Comparison of ENCODE assay signal across 19 cellular contexts in genomic region chr7:101333912-101334311, GRCh38. TPM values are rescaled to one million over a fixed set of nuclear protein-coding genes. Genes with fewer than 3 reads are reported as not detected.
"Had no signal": no experiment of that assay in that cellular context is flagged by ENCODE, and none has a peak within 500 bp of the region (broad histone marks: within the 10 kb centered on the region; RNA-seq: fewer than 3 reads in every experiment).

No MANE protein-coding gene starts in this region.

- H3K36me3 ChIP-seq: lower lobe of right lung had no signal

- H3K9me3 Mint-ChIP-seq: brain; endodermal cell; immature natural killer cell; naive thymus-derived CD8-positive, alpha-beta T cell; stimulated activated memory B cell treated with anti-CD40 and anti-IgM and Interleukin-4, amounts not matched to agents 10 μg/mL and 1 μg/mL and 100 μg/mL, for 72 hours had no signal

- H3K27ac Mint-ChIP-seq: brain; endodermal cell; immature natural killer cell; naive thymus-derived CD8-positive, alpha-beta T cell; progenitor cell of endocrine pancreas; stimulated activated memory B cell treated with anti-CD40 and anti-IgM and Interleukin-4, amounts not matched to agents 10 μg/mL and 1 μg/mL and 100 μg/mL, for 72 hours had no signal

- H3K36me3 Mint-ChIP-seq: brain; immature natural killer cell; naive thymus-derived CD8-positive, alpha-beta T cell; stimulated activated memory B cell treated with anti-CD40 and anti-IgM and Interleukin-4, amounts not matched to agents 10 μg/mL and 1 μg/mL and 100 μg/mL, for 72 hours had no signal

- H3K4me1 ChIP-seq: lower lobe of right lung had no signal

- H3K9me3 ChIP-seq: lower lobe of right lung had no signal

- H3K27ac ChIP-seq: lower lobe of right lung had no signal

- DNase-seq: activated CD4-positive, alpha-beta T cell treated with anti-CD3 and anti-CD28 coated beads, Interleukin-2, amount 50 U/mL, for 4 hours; activated CD4-positive, CD25-positive, alpha-beta regulatory T cell treated with anti-CD3 and anti-CD28 coated beads, Interleukin-2, amount 50 U/mL, for 72 hours; activated naive CD4-positive, alpha-beta T cell treated with anti-CD3 and anti-CD28 coated beads, Interleukin-2, amount 50 U/mL, for 16 hours; activated T-cell treated with anti-CD3 and anti-CD28 coated beads, Interleukin-2, amount 50 U/mL, for 1 hour; cerebellar nuclear complex; endodermal cell; erythroblast; immature natural killer cell; lower lobe of right lung; naive thymus-derived CD8-positive, alpha-beta T cell; occipital lobe; right cardiac atrium; trophoblast cell had no signal

- H3K4me3 Mint-ChIP-seq: brain; endodermal cell; immature natural killer cell; naive thymus-derived CD8-positive, alpha-beta T cell; stimulated activated memory B cell treated with anti-CD40 and anti-IgM and Interleukin-4, amounts not matched to agents 10 μg/mL and 1 μg/mL and 100 μg/mL, for 72 hours had no signal

- H3K4me3 ChIP-seq: lower lobe of right lung, smooth muscle cell had no signal

- H3K4me1 Mint-ChIP-seq: brain; endodermal cell; immature natural killer cell; naive thymus-derived CD8-positive, alpha-beta T cell; stimulated activated memory B cell treated with anti-CD40 and anti-IgM and Interleukin-4, amounts not matched to agents 10 μg/mL and 1 μg/mL and 100 μg/mL, for 72 hours had no signal

- ATAC-seq: lower lobe of right lung; naive thymus-derived CD8-positive, alpha-beta T cell; right cardiac atrium; stimulated activated memory B cell treated with anti-CD40 and anti-IgM and Interleukin-4, amounts not matched to agents 10 μg/mL and 1 μg/mL and 100 μg/mL, for 72 hours had no signal

- H3K27me3 Mint-ChIP-seq: brain, progenitor cell of endocrine pancreas had no signal

RNA-seq across cellular contexts. Expression of gene COL26A1, which starts 28.8 kb away (rescaled TPM):
- total RNA-seq: dermis microvascular lymphatic vessel endothelial cell; naive thymus-derived CD8-positive, alpha-beta T cell; subcutaneous adipose tissue had no signal
- polyA plus RNA-seq: immature natural killer cell; naive thymus-derived CD8-positive, alpha-beta T cell had no signal
